In the genomic region with DNA sequence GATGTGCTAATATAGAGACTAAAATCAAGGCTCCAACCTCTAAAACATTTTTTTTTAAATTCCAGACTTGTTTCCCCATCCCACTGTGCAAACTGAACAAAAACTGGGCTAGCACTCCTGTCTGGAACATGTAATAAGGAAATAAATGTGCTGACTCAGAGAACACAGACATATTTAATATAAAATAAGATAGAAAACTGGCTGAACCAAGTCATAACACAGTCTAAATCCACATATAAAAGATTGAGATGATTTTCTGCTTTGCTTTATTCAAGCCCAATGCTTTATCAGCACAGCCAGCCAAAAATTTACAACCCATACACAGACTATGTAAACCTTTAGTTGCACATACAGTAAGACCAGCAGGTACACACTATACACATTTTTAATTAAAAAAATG, we compare ENCODE assay signal across 1 cellular context.
TF ChIP-seq lines count a peak whose summit lies in the region.

No MANE protein-coding gene starts in this region.

TF ChIP-seq in HCT116, 20 proteins besides CTCF, POLR2A, EP300 and RAD21 (continued from another document):
- TF ChIP-seq, protein P1, sequence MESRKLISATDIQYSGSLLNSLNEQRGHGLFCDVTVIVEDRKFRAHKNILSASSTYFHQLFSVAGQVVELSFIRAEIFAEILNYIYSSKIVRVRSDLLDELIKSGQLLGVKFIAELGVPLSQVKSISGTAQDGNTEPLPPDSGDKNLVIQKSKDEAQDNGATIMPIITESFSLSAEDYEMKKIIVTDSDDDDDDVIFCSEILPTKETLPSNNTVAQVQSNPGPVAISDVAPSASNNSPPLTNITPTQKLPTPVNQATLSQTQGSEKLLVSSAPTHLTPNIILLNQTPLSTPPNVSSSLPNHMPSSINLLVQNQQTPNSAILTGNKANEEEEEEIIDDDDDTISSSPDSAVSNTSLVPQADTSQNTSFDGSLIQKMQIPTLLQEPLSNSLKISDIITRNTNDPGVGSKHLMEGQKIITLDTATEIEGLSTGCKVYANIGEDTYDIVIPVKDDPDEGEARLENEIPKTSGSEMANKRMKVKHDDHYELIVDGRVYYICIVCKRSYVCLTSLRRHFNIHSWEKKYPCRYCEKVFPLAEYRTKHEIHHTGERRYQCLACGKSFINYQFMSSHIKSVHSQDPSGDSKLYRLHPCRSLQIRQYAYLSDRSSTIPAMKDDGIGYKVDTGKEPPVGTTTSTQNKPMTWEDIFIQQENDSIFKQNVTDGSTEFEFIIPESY (IDR thresholded peaks at IDR 0.05; ENCODE audit: extremely low read depth, insufficient replicate concordance, low read length): no peak
- TF ChIP-seq SRF (IDR thresholded peaks at IDR 0.05; ENCODE audit: low read depth) (no peak), SP1 (IDR thresholded peaks at IDR 0.05; ENCODE audit: low read depth) (no peak), EZH2 (IDR thresholded peaks at IDR 0.05) (no peak), EZH2phosphoT487 (IDR thresholded peaks at IDR 0.05; ENCODE audit: borderline replicate concordance) (no peak)
- TF ChIP-seq, protein P2, sequence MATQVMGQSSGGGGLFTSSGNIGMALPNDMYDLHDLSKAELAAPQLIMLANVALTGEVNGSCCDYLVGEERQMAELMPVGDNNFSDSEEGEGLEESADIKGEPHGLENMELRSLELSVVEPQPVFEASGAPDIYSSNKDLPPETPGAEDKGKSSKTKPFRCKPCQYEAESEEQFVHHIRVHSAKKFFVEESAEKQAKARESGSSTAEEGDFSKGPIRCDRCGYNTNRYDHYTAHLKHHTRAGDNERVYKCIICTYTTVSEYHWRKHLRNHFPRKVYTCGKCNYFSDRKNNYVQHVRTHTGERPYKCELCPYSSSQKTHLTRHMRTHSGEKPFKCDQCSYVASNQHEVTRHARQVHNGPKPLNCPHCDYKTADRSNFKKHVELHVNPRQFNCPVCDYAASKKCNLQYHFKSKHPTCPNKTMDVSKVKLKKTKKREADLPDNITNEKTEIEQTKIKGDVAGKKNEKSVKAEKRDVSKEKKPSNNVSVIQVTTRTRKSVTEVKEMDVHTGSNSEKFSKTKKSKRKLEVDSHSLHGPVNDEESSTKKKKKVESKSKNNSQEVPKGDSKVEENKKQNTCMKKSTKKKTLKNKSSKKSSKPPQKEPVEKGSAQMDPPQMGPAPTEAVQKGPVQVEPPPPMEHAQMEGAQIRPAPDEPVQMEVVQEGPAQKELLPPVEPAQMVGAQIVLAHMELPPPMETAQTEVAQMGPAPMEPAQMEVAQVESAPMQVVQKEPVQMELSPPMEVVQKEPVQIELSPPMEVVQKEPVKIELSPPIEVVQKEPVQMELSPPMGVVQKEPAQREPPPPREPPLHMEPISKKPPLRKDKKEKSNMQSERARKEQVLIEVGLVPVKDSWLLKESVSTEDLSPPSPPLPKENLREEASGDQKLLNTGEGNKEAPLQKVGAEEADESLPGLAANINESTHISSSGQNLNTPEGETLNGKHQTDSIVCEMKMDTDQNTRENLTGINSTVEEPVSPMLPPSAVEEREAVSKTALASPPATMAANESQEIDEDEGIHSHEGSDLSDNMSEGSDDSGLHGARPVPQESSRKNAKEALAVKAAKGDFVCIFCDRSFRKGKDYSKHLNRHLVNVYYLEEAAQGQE (IDR thresholded peaks at IDR 0.05; ENCODE audit: low read depth): no peak
- TF ChIP-seq, protein P3, sequence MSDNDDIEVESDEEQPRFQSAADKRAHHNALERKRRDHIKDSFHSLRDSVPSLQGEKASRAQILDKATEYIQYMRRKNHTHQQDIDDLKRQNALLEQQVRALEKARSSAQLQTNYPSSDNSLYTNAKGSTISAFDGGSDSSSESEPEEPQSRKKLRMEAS (IDR thresholded peaks at IDR 0.05): no peak
